Comparison of ENCODE assay signal across 15 cellular contexts in genomic region chr11:96256604-96257003, GRCh38.
DNase-seq lines count a peak whose midpoint lies in the region; ATAC-seq and TF ChIP-seq lines count a peak whose summit lies in the region.
"Had no signal": no experiment of that assay in that cellular context is flagged by ENCODE, and none has a peak within 500 bp of the region (broad histone marks: within the 10 kb centered on the region; RNA-seq: fewer than 3 reads in every experiment).

No MANE protein-coding gene starts in this region.

- H3K27ac Mint-ChIP-seq in IgD-negative memory B cell: peak overlapping the region; percentile 97 to 98 (median 98)
- peak overlapping the region; percentile 95 for H3K27ac Mint-ChIP-seq in activated naive CD8-positive, alpha-beta T cell treated with anti-CD3 and anti-CD28 coated beads, Interleukin-2, amount 10 ng/mL, durations not matched to agents 7 days and 5 days
- H3K27ac Mint-ChIP-seq in nephron progenitor cell: peak overlapping the region; percentile 3

- peaks cover 19% of the 10 kb centered on the region for H3K79me2 ChIP-seq in DND-41 (ENCODE audit: insufficient read depth, low read length)

- TF ChIP-seq EP300 in transverse colon (IDR thresholded peaks at IDR 0.05; ENCODE audit: low read depth): no peak

- ATAC-seq in DND-41 (ENCODE audit: insufficient read depth, low read depth): no peak
- no peak for ATAC-seq in activated naive CD8-positive, alpha-beta T cell treated with anti-CD3 and anti-CD28 coated beads, Interleukin-2, amount 10 ng/mL, durations not matched to agents 7 days and 5 days (ENCODE audit: low read depth)
- ATAC-seq in GM21423 (IDR thresholded peaks at IDR 0.05; ENCODE audit: unreplicated experiment): no peak
- ATAC-seq in HG03280 (IDR thresholded peaks at IDR 0.05; ENCODE audit: unreplicated experiment): no peak
- no peak for ATAC-seq in HG03095 (IDR thresholded peaks at IDR 0.05; ENCODE audit: unreplicated experiment)
- ATAC-seq: Panc1 had no signal

- H3K36me3 Mint-ChIP-seq in IgD-negative memory B cell (peaks cover 1% of the 10 kb centered on the region), nephron progenitor cell (ENCODE audit: low read depth) (peaks cover 10% of the 10 kb centered on the region)
- H3K36me3 Mint-ChIP-seq in activated naive CD8-positive, alpha-beta T cell treated with anti-CD3 and anti-CD28 coated beads, Interleukin-2, amount 10 ng/mL, durations not matched to agents 7 days and 5 days: peaks cover 13% of the 10 kb centered on the region

- POLR2A ChIA-PET in activated naive CD8-positive, alpha-beta T cell treated with anti-CD3 and anti-CD28 coated beads, Interleukin-2, amount 10 ng/mL, durations not matched to agents 7 days and 5 days (lab: Charles Lee): interaction anchor here (0.8 to 1.3 kb wide), 5 partner anchors 13 to 86 kb away, joined by 3 to 5 read pairs (median 3); partner anchors contain the start of gene MAML2

- H3K9me3 Mint-ChIP-seq in IgD-negative memory B cell (peaks cover 0 to 1% (median 0%) of the 10 kb centered on the region in 3 donors), nephron progenitor cell (no peaks in the 10 kb centered on the region)
- no peaks in the 10 kb centered on the region for H3K9me3 Mint-ChIP-seq in activated naive CD8-positive, alpha-beta T cell treated with anti-CD3 and anti-CD28 coated beads, Interleukin-2, amount 10 ng/mL, durations not matched to agents 7 days and 5 days

- H3K4me3 Mint-ChIP-seq in IgD-negative memory B cell: peak overlapping the region; percentile 38 to 85 (median 80)
- peak overlapping the region; percentile 83 for H3K4me3 Mint-ChIP-seq in activated naive CD8-positive, alpha-beta T cell treated with anti-CD3 and anti-CD28 coated beads, Interleukin-2, amount 10 ng/mL, durations not matched to agents 7 days and 5 days
- H3K4me3 Mint-ChIP-seq in nephron progenitor cell: no peak overlapping the region

- peaks cover 2% of the 10 kb centered on the region for H3K27me3 Mint-ChIP-seq in IgD-negative memory B cell
- no peaks in the 10 kb centered on the region for H3K27me3 Mint-ChIP-seq in activated naive CD8-positive, alpha-beta T cell treated with anti-CD3 and anti-CD28 coated beads, Interleukin-2, amount 10 ng/mL, durations not matched to agents 7 days and 5 days
- peaks cover 6% of the 10 kb centered on the region for H3K27me3 Mint-ChIP-seq in nephron progenitor cell (ENCODE audit: low read depth, poor library complexity)

- in situ Hi-C loops in transverse colon (cut with MboI; ENCODE audit: low pct_ligation_motif_present in 1 of 4, low pct_unique_long_range_greater_than_20kb in 1 of 4, low sequenced_read_pairs in 3 of 4): no loop called here

- no peak for TF ChIP-seq CTCF in DND-41 (IDR thresholded peaks at IDR 0.05; ENCODE audit: borderline replicate concordance, extremely low read depth, low read length, poor library complexity, severe bottlenecking)
- TF ChIP-seq CTCF in nephron progenitor cell (IDR thresholded peaks at IDR 0.05): no peak
- TF ChIP-seq CTCF in transverse colon (IDR thresholded peaks at IDR 0.05): no peak

- H3K4me1 ChIP-seq in DND-41 (ENCODE audit: insufficient read depth, low read length): peaks cover 83% of the 10 kb centered on the region
- peaks cover 17 to 67% (median 29%) of the 10 kb centered on the region in 4 donors for H3K4me1 ChIP-seq in transverse colon

- peak overlapping the region; percentile 51 for H3K9ac ChIP-seq in DND-41 (ENCODE audit: low read depth, low read length)
- H3K9ac ChIP-seq: parathyroid adenoma had no signal

- no peaks in the 10 kb centered on the region for H3K27me3 ChIP-seq in DND-41 (ENCODE audit: insufficient read depth, low read length, poor library complexity)
- no peaks in the 10 kb centered on the region for H3K27me3 ChIP-seq in transverse colon
- H3K27me3 ChIP-seq: ascending aorta, esophagus squamous epithelium had no signal

- H3K36me3 ChIP-seq in DND-41 (ENCODE audit: insufficient read depth, low read length): no peaks in the 10 kb centered on the region
- H3K36me3 ChIP-seq in transverse colon: no peaks in the 10 kb centered on the region
- H3K36me3 ChIP-seq: ascending aorta, esophagus squamous epithelium had no signal

- H2AFZ ChIP-seq in DND-41 (ENCODE audit: low read depth, low read length): peak overlapping the region; percentile 3; the same call in 1 of the 2 replicates
- H2AFZ ChIP-seq: parathyroid adenoma had no signal

- H3K27ac ChIP-seq in DND-41 (ENCODE audit: low read length) (peak overlapping the region; percentile 94), transverse colon (peak overlapping the region in 2 of 4 donors; percentile 73 to 85)
- H3K27ac ChIP-seq: ascending aorta, parathyroid adenoma had no signal

- no peaks in the 10 kb centered on the region for H3K9me3 ChIP-seq in DND-41 (ENCODE audit: insufficient read depth, low read length, severe bottlenecking)
- H3K9me3 ChIP-seq in transverse colon: no peaks in the 10 kb centered on the region
- H3K9me3 ChIP-seq: ascending aorta, esophagus squamous epithelium had no signal

- intact Hi-C loops in transverse colon (cut with DNase I; ENCODE audit: low total_unique reads): no loop called here

- WGBS in transverse colon (ENCODE audit: low coverage in 1 of 2), 2 donors: 62 to 71% methylated on average over 2 to 3 of the region's 3 CpGs

- TF ChIP-seq POLR2A in transverse colon (IDR thresholded peaks at IDR 0.05): no peak

- H3K4me2 ChIP-seq in DND-41 (ENCODE audit: insufficient read depth, low read length): peak overlapping the region; percentile 60

- H3K4me1 Mint-ChIP-seq in IgD-negative memory B cell (peaks cover 60 to 77% (median 66%) of the 10 kb centered on the region in 3 donors), nephron progenitor cell (peaks cover 78% of the 10 kb centered on the region)
- H3K4me1 Mint-ChIP-seq in activated naive CD8-positive, alpha-beta T cell treated with anti-CD3 and anti-CD28 coated beads, Interleukin-2, amount 10 ng/mL, durations not matched to agents 7 days and 5 days: peaks cover 62% of the 10 kb centered on the region

- H3K4me3 ChIP-seq in DND-41 (ENCODE audit: low read depth in 1 of 2, low read length in 2 of 2) (no peak overlapping the region), transverse colon (no peak overlapping the region)
- H3K4me3 ChIP-seq: ascending aorta, esophagus squamous epithelium had no signal

- H4K20me1 ChIP-seq in DND-41 (ENCODE audit: insufficient read depth, low read length): no peaks in the 10 kb centered on the region

- DNase-seq in DND-41 (no peak), nephron progenitor cell (no peak), transverse colon (no peak)
- no peak for DNase-seq in activated naive CD8-positive, alpha-beta T cell treated with anti-CD3 and anti-CD28 coated beads, Interleukin-2, amount 10 ng/mL, durations not matched to agents 7 days and 5 days
- DNase-seq: EL, esophagus squamous epithelium, islet precursor cell, NCI-H1436 had no signal

Comparison
In these comparisons a context has a peak if more than half of its experiments do, and no peak if none do; other contexts are left out.
1. H3K27ac Mint-ChIP-seq: peak in every context shown above with its lines; median percentile 98 in IgD-negative memory B cell; 95 in activated naive CD8-positive, alpha-beta T cell treated with anti-CD3 and anti-CD28 coated beads, Interleukin-2, amount 10 ng/mL, durations not matched to agents 7 days and 5 days; 3 in nephron progenitor cell.